Comparison of ENCODE assay signal across 8 cellular contexts in genomic region chr19:42129399-42130253, GRCh38. TPM values are rescaled to one million over a fixed set of nuclear protein-coding genes. Genes with fewer than 3 reads are reported as not detected.
A peak's percentile ranks its signal among the peaks of the same experiment; 100 is the strongest.
DNase-seq lines count a peak whose midpoint lies in the region; ATAC-seq and TF ChIP-seq lines count a peak whose summit lies in the region.

No MANE protein-coding gene starts in this region.

- no peaks in the 10 kb centered on the region for H3K9me3 Mint-ChIP-seq in stimulated activated memory B cell treated with anti-CD40 and anti-IgM and Interleukin-4, amounts not matched to agents 10 μg/mL and 1 μg/mL and 100 μg/mL, for 72 hours
- H3K9me3 Mint-ChIP-seq in progenitor cell of endocrine pancreas (ENCODE audit: low read depth), result no peaks in the 10 kb centered on the region

- peaks cover 79% of the 10 kb centered on the region for H3K4me1 Mint-ChIP-seq in stimulated activated memory B cell treated with anti-CD40 and anti-IgM and Interleukin-4, amounts not matched to agents 10 μg/mL and 1 μg/mL and 100 μg/mL, for 72 hours
- H3K4me1 Mint-ChIP-seq in progenitor cell of endocrine pancreas (ENCODE audit: low read depth), result peaks cover 3% of the 10 kb centered on the region

- in situ Hi-C loops in GM13977 (cut with MboI; ENCODE audit: low pct_unique_long_range_greater_than_20kb, low sequenced_read_pairs, unreplicated experiment), result no loop called here

- H3K36me3 Mint-ChIP-seq in stimulated activated memory B cell treated with anti-CD40 and anti-IgM and Interleukin-4, amounts not matched to agents 10 μg/mL and 1 μg/mL and 100 μg/mL, for 72 hours, result peaks cover 39% of the 10 kb centered on the region
- H3K36me3 Mint-ChIP-seq in progenitor cell of endocrine pancreas (ENCODE audit: insufficient read depth), result no peaks in the 10 kb centered on the region

- ATAC-seq in GM21737 (IDR thresholded peaks at IDR 0.05; ENCODE audit: unreplicated experiment) (peak; percentile 42), esophagus mucosa (peak; percentile 64)
- ATAC-seq in stimulated activated memory B cell treated with anti-CD40 and anti-IgM and Interleukin-4, amounts not matched to agents 10 μg/mL and 1 μg/mL and 100 μg/mL, for 72 hours, result peak; percentile 88

- H3K4me3 Mint-ChIP-seq in stimulated activated memory B cell treated with anti-CD40 and anti-IgM and Interleukin-4, amounts not matched to agents 10 μg/mL and 1 μg/mL and 100 μg/mL, for 72 hours, result peak overlapping the region; percentile 92
- no peak overlapping the region for H3K4me3 Mint-ChIP-seq in progenitor cell of endocrine pancreas (ENCODE audit: low read depth)

- peak overlapping the region; percentile 92 for H3K27ac Mint-ChIP-seq in stimulated activated memory B cell treated with anti-CD40 and anti-IgM and Interleukin-4, amounts not matched to agents 10 μg/mL and 1 μg/mL and 100 μg/mL, for 72 hours
- H3K27ac Mint-ChIP-seq in progenitor cell of endocrine pancreas, result no peak overlapping the region

- no peaks in the 10 kb centered on the region for H3K27me3 Mint-ChIP-seq in stimulated activated memory B cell treated with anti-CD40 and anti-IgM and Interleukin-4, amounts not matched to agents 10 μg/mL and 1 μg/mL and 100 μg/mL, for 72 hours
- peaks cover 67% of the 10 kb centered on the region for H3K27me3 Mint-ChIP-seq in progenitor cell of endocrine pancreas

- DNase-seq in GM13977 (ENCODE audit: low spot score) (peak; percentile 80), NCI-H2171 treated with DMSO at 0.1 percent for 48 hours (lab: John Stamatoyannopoulos, UW) (peak; percentile 95), cortex of kidney (lab: John Stamatoyannopoulos, UW) (no peak), progenitor cell of endocrine pancreas (ENCODE audit: low spot score, unreplicated experiment) (no peak)
- DNase-seq in stimulated activated CD4-positive, alpha-beta T cell treated with anti-CD3 and anti-CD28 coated beads, Interleukin-1b, Interleukin-23, amount 100 ng/mL, for 48 hours, result no peak

- TF ChIP-seq CTCF in GM13977 (IDR thresholded peaks at IDR 0.05; ENCODE audit: extremely low read depth, insufficient read depth, missing control alignments) (no peak), progenitor cell of endocrine pancreas (IDR thresholded peaks at IDR 0.05; ENCODE audit: unreplicated experiment) (no peak)

RNA-seq across cellular contexts. Expression of gene POU2F2, which starts 2.6 kb away (rescaled TPM):
- total RNA-seq in esophagus mucosa (1.00 TPM), progenitor cell of endocrine pancreas (0.89 and 1.6 TPM in 2 replicates)

RNA-seq across cellular contexts. Expression of gene ZNF574, which starts 53.7 kb away (rescaled TPM):
- 9.7 TPM for total RNA-seq in esophagus mucosa
- total RNA-seq in progenitor cell of endocrine pancreas, result 19.3 and 22.5 TPM in 2 replicates

RNA-seq across cellular contexts. Expression of gene GRIK5, which starts 59.6 kb away (rescaled TPM):
- total RNA-seq in esophagus mucosa (0.32 TPM), progenitor cell of endocrine pancreas (10.7 and 11.6 TPM in 2 replicates)

Comparison
In these comparisons a context has a peak if more than half of its experiments do, and no peak if none do; other contexts are left out.
1. DNase-seq: peak in GM13977 (single experiment) and NCI-H2171 treated with DMSO at 0.1 percent for 48 hours (single experiment); none in stimulated activated CD4-positive, alpha-beta T cell treated with anti-CD3 and anti-CD28 coated beads, Interleukin-1b, Interleukin-23, amount 100 ng/mL, for 48 hours (single experiment), cortex of kidney (single experiment) and progenitor cell of endocrine pancreas (single experiment).
2. Peak in every context shown above with its lines, with median percentiles within 50 percentile points of each other: ATAC-seq.